12 cellular contexts compared by ENCODE assay signal in genomic region chr17:78665385-78665951, GRCh38.
DNase-seq lines count a peak whose midpoint lies in the region; ATAC-seq and TF ChIP-seq lines count a peak whose summit lies in the region.
"Had no signal": no experiment of that assay in that cellular context is flagged by ENCODE, and none has a peak within 500 bp of the region (broad histone marks: within the 10 kb centered on the region; RNA-seq: fewer than 3 reads in every experiment).

No MANE protein-coding gene starts in this region.

- no peak overlapping the region for H3K23ac ChIP-seq in mesenchymal stem cell (ENCODE audit: low read length in 2 of 2)

- TF ChIP-seq CTCF in type B pancreatic cell (conservative IDR thresholded peaks at IDR 0.05): no peak

- no peak overlapping the region for H3K4me3 ChIP-seq in mesenchymal stem cell (ENCODE audit: insufficient read depth in 1 of 2, low read depth in 1 of 2, low read length in 2 of 2)

- no peak overlapping the region for H2BK12ac ChIP-seq in mesenchymal stem cell (ENCODE audit: low read length in 2 of 2)

- H3K36me3 Mint-ChIP-seq in activated naive CD4-positive, alpha-beta T cell treated with anti-CD3 and anti-CD28 coated beads, Interleukin-2, amount 10 ng/mL, durations not matched to agents 7 days and 5 days: peaks cover 38% of the 10 kb centered on the region
- peaks cover 2% of the 10 kb centered on the region for H3K36me3 Mint-ChIP-seq in activated naive CD8-positive, alpha-beta T cell
- H3K36me3 Mint-ChIP-seq in type B pancreatic cell: peaks cover 3% of the 10 kb centered on the region

- peaks cover 0 to 5% of the 10 kb centered on the region in 2 experiments for H3K27me3 ChIP-seq in mesenchymal stem cell (ENCODE audit: control insufficient read depth in 1 of 2, insufficient read depth in 1 of 2, low read length in 2 of 2)

- peaks cover 3 to 5% of the 10 kb centered on the region in 2 experiments for H3K36me3 ChIP-seq in mesenchymal stem cell (ENCODE audit: control insufficient read depth in 1 of 2, insufficient read depth in 2 of 2, low read depth in 1 of 2, low read length in 2 of 2)

- no peak overlapping the region for H3K4me3 Mint-ChIP-seq in activated naive CD4-positive, alpha-beta T cell treated with anti-CD3 and anti-CD28 coated beads, Interleukin-2, amount 10 ng/mL, durations not matched to agents 7 days and 5 days
- H3K4me3 Mint-ChIP-seq in activated naive CD8-positive, alpha-beta T cell: peak overlapping the region; percentile 73
- no peak overlapping the region for H3K4me3 Mint-ChIP-seq in type B pancreatic cell
- H3K4me3 Mint-ChIP-seq: neural crest cell had no signal

- no peaks in the 10 kb centered on the region for H3K9me3 ChIP-seq in mesenchymal stem cell (ENCODE audit: control insufficient read depth, low read length)

- peak overlapping the region; percentile 88 for H3K27ac Mint-ChIP-seq in activated naive CD4-positive, alpha-beta T cell treated with anti-CD3 and anti-CD28 coated beads, Interleukin-2, amount 10 ng/mL, durations not matched to agents 7 days and 5 days
- H3K27ac Mint-ChIP-seq in activated naive CD8-positive, alpha-beta T cell: peak overlapping the region; percentile 84
- peak overlapping the region; percentile 41 for H3K27ac Mint-ChIP-seq in type B pancreatic cell

- H4K91ac ChIP-seq in mesenchymal stem cell (ENCODE audit: low read length): no peak overlapping the region

- H3K27ac ChIP-seq in mesenchymal stem cell (ENCODE audit: low read length, poor library complexity, severe bottlenecking): no peak overlapping the region

- 98% methylated on average over 15 of the region's 15 CpGs for WGBS in mesenchymal stem cell

- H4K8ac ChIP-seq in mesenchymal stem cell (ENCODE audit: low read length): peak overlapping the region; percentile 38

- H3K4me1 Mint-ChIP-seq in activated naive CD4-positive, alpha-beta T cell treated with anti-CD3 and anti-CD28 coated beads, Interleukin-2, amount 10 ng/mL, durations not matched to agents 7 days and 5 days: peaks cover 45% of the 10 kb centered on the region
- peaks cover 25% of the 10 kb centered on the region for H3K4me1 Mint-ChIP-seq in activated naive CD8-positive, alpha-beta T cell (ENCODE audit: low read depth)
- peaks cover 28% of the 10 kb centered on the region for H3K4me1 Mint-ChIP-seq in type B pancreatic cell (ENCODE audit: unreplicated experiment)

- no peak overlapping the region for H3K9ac ChIP-seq in mesenchymal stem cell (ENCODE audit: low read length)

- H2BK120ac ChIP-seq in mesenchymal stem cell (ENCODE audit: low read depth, low read length): no peak overlapping the region

- CTCF ChIA-PET in activated naive CD4-positive, alpha-beta T cell treated with anti-CD3 and anti-CD28 coated beads, Interleukin-2, amount 10 ng/mL, durations not matched to agents 7 days and 5 days (lab: Charles Lee): interaction anchor here (0.8 kb wide), 3 partner anchors 14 to 130 kb away, joined by 3 read pairs; no protein-coding TSS in a partner anchor

- no peak overlapping the region for H3K4ac ChIP-seq in mesenchymal stem cell (ENCODE audit: low read depth in 1 of 2, low read length in 2 of 2)

- ATAC-seq in GM21717 (IDR thresholded peaks at IDR 0.05; ENCODE audit: unreplicated experiment): no peak

- H2BK5ac ChIP-seq in mesenchymal stem cell (ENCODE audit: low read depth, low read length, poor library complexity, severe bottlenecking): no peak overlapping the region

- H3K18ac ChIP-seq in mesenchymal stem cell (ENCODE audit: low read depth in 1 of 2, low read length in 2 of 2): no peak overlapping the region

- no peak overlapping the region for H3K14ac ChIP-seq in mesenchymal stem cell (ENCODE audit: low read length in 2 of 2)

- no peak overlapping the region for H2BK15ac ChIP-seq in mesenchymal stem cell (ENCODE audit: low read depth, poor library complexity, severe bottlenecking)

- no peak for DNase-seq in activated naive CD4-positive, alpha-beta T cell treated with anti-CD3 and anti-CD28 coated beads, Interleukin-2, amount 10 ng/mL, durations not matched to agents 7 days and 5 days
- DNase-seq in activated naive CD4-positive, alpha-beta T cell treated with anti-CD3 and anti-CD28 coated beads, Interleukin-2, amount 50 U/mL, for 16 hours: no peak
- DNase-seq in mesenchymal stem cell (no peak), type B pancreatic cell (ENCODE audit: extremely low spot score, unreplicated experiment) (no peak), DMS53 (lab: John Stamatoyannopoulos, UW) (no peak), occipital lobe (lab: John Stamatoyannopoulos, UW) (no peak)
- DNase-seq: activated CD4-positive, alpha-beta T cell treated with anti-CD3 and anti-CD28 coated beads for 1 hour; NCI-H1436 treated with DMSO at 0.1 percent for 48 hours; SIG-M5 had no signal

- H3K79me1 ChIP-seq in mesenchymal stem cell (replicated peaks; ENCODE audit: low read length, poor library complexity, severe bottlenecking): no peaks in the 10 kb centered on the region

- H3K27me3 Mint-ChIP-seq in activated naive CD4-positive, alpha-beta T cell treated with anti-CD3 and anti-CD28 coated beads, Interleukin-2, amount 10 ng/mL, durations not matched to agents 7 days and 5 days: no peaks in the 10 kb centered on the region
- H3K27me3 Mint-ChIP-seq in activated naive CD8-positive, alpha-beta T cell: no peaks in the 10 kb centered on the region
- no peaks in the 10 kb centered on the region for H3K27me3 Mint-ChIP-seq in type B pancreatic cell

- no peak overlapping the region for H2AFZ ChIP-seq in mesenchymal stem cell (ENCODE audit: low read depth, low read length)

- H3K4me1 ChIP-seq in mesenchymal stem cell (ENCODE audit: control insufficient read depth, insufficient read depth, low read depth, low read length): peaks cover 14% of the 10 kb centered on the region

- H3K4me2 ChIP-seq in mesenchymal stem cell (ENCODE audit: low read length, poor library complexity, severe bottlenecking): no peak overlapping the region

- no peaks in the 10 kb centered on the region for H3K9me3 Mint-ChIP-seq in activated naive CD4-positive, alpha-beta T cell treated with anti-CD3 and anti-CD28 coated beads, Interleukin-2, amount 10 ng/mL, durations not matched to agents 7 days and 5 days
- H3K9me3 Mint-ChIP-seq in activated naive CD8-positive, alpha-beta T cell (ENCODE audit: low read depth): no peaks in the 10 kb centered on the region
- no peaks in the 10 kb centered on the region for H3K9me3 Mint-ChIP-seq in type B pancreatic cell
- H3K9me3 Mint-ChIP-seq: neural crest cell had no signal

- H2AK5ac ChIP-seq in mesenchymal stem cell (ENCODE audit: low read length, severe bottlenecking): no peak overlapping the region
